In the genomic region with DNA sequence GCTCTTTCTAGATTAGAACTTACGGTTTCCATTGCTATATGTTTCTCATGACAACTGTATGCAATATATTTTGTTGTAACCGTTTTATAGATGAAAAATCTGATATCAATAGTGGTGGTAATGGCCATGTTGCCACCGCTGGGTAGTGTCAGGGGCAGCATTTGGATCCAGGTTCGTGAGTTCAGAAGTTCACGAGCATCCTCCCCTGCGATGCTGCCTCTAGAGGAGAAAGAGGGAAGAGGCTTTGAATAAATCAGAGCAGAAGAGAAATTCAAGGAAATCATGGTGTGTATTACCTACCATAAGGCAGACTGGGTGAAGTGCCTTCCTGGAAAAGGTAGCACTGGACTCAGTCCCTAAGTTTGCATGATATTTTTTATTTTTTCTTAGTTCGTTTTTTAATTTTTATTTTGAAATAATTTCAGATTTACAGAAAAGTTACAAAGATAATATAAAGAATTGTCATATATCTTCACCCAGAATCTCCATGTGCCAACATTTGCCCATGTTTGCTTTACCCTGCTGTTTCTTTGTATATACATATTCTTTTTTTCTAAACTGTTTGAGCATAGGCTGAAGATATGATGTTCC, we compare ENCODE assay signal across 8 cellular contexts. TPM values are rescaled to one million over a fixed set of nuclear protein-coding genes. Genes with fewer than 3 reads are reported as not detected.
DNase-seq lines count a peak whose midpoint lies in the region; ATAC-seq and TF ChIP-seq lines count a peak whose summit lies in the region.

No MANE protein-coding gene starts in this region.

- H3K27me3 ChIP-seq in GM06990 (replicated peaks; ENCODE audit: control insufficient read depth, insufficient read depth, low read length): peaks cover 3% of the 10 kb centered on the region

- H3K27ac Mint-ChIP-seq in WTC11: no peak overlapping the region

- H3K9me3 Mint-ChIP-seq in WTC11: no peaks in the 10 kb centered on the region

- no peaks in the 10 kb centered on the region for H3K36me3 ChIP-seq in GM06990 (ENCODE audit: control insufficient read depth, insufficient read depth, low read length)

- H3K27me3 Mint-ChIP-seq in WTC11 (ENCODE audit: low read depth): peaks cover 73% of the 10 kb centered on the region

- H3K4me3 ChIP-seq in AG04449 (ENCODE audit: low read depth, low read length): no peak overlapping the region
- H3K4me3 ChIP-seq in GM06990 (replicated peaks; ENCODE audit: low read depth, low read length): no peak overlapping the region

- POLR2A ChIA-PET in AG04449 (lab: Yijun Ruan, JAX) (no interaction called here), WTC11 (lab: Charles Lee) (no interaction called here)

- peak; percentile 10 for ATAC-seq in WTC11
- no peak for ATAC-seq in stimulated activated naive CD8-positive, alpha-beta T cell treated with anti-CD3 and anti-CD28 coated beads, Interleukin-15, Interleukin-2, amounts not matched to agents 100 U/mL and 50 U/mL, for 24 hours
- no peak for ATAC-seq in HG02970 (IDR thresholded peaks at IDR 0.05; ENCODE audit: low FRiP score, unreplicated experiment)
- ATAC-seq in GM21737 (IDR thresholded peaks at IDR 0.05; ENCODE audit: unreplicated experiment): no peak

- peaks cover 15% of the 10 kb centered on the region for H3K4me1 Mint-ChIP-seq in WTC11

- CTCF ChIA-PET in AG04449 (lab: Yijun Ruan, JAX): interaction anchor here (0.8 to 2.3 kb wide), 11 partner anchors 9 to 663 kb away, joined by 3 to 9 read pairs (median 3); no protein-coding TSS in a partner anchor
- CTCF ChIA-PET in WTC11 (lab: Charles Lee): interaction anchor here (1.1 kb wide), 1 partner anchor 338 kb away, joined by 3 read pairs; no protein-coding TSS in a partner anchor

- TF ChIP-seq CTCF in AG04449 (IDR thresholded peaks at IDR 0.05; ENCODE audit: insufficient read depth, low read length, missing control alignments) (peak; percentile 66), GM06990 (IDR thresholded peaks at IDR 0.05; ENCODE audit: insufficient read depth, low read length, poor library complexity, severe bottlenecking) (peak; percentile 77), WTC11 (IDR thresholded peaks at IDR 0.05) (peak; percentile 57)

- no peak overlapping the region for H3K4me3 Mint-ChIP-seq in WTC11

- DNase-seq in AG04449 (ENCODE audit: low read depth, low spot score): no peak
- DNase-seq in GM06990 (ENCODE audit: extremely low read depth, insufficient read length): no peak
- peak; percentile 47 for DNase-seq in NCI-H146 treated with DMSO at 0.1 percent for 48 hours (lab: John Stamatoyannopoulos, UW; ENCODE audit: unreplicated experiment)
- peak; percentile 54 for DNase-seq in WTC11 (ENCODE audit: low spot score)
- peak; percentile 31 for DNase-seq in glomerular visceral epithelial cell (ENCODE audit: extremely low spot score)
- peak; percentile 13 for DNase-seq in stimulated activated naive CD8-positive, alpha-beta T cell treated with anti-CD3 and anti-CD28 coated beads, Interleukin-15, Interleukin-2, amounts not matched to agents 100 U/mL and 50 U/mL, for 24 hours

- H3K36me3 Mint-ChIP-seq in WTC11: no peaks in the 10 kb centered on the region

TF ChIP-seq in WTC11, 78 proteins besides CTCF, POLR2A, EP300 and RAD21:
- TF ChIP-seq ETV6 (CRISPR knock-in tag; IDR thresholded peaks at IDR 0.05) (no peak), RORB (CRISPR knock-in tag; IDR thresholded peaks at IDR 0.05) (no peak), ZNF138 (CRISPR knock-in tag; conservative IDR thresholded peaks at IDR 0.05) (no peak), ZNF423 (CRISPR knock-in tag; IDR thresholded peaks at IDR 0.05) (no peak), EMX1 (CRISPR knock-in tag; IDR thresholded peaks at IDR 0.05) (no peak), TP53 (CRISPR knock-in tag; IDR thresholded peaks at IDR 0.05) (no peak), ZNF219 (CRISPR knock-in tag; IDR thresholded peaks at IDR 0.05; ENCODE audit: borderline replicate concordance) (no peak), NFE2L1 (CRISPR knock-in tag; IDR thresholded peaks at IDR 0.05) (no peak), ZNF425 (CRISPR knock-in tag; conservative IDR thresholded peaks at IDR 0.05) (no peak), FOXJ3 (CRISPR knock-in tag; IDR thresholded peaks at IDR 0.05; ENCODE audit: borderline replicate concordance) (no peak), ZNF263 (CRISPR knock-in tag; IDR thresholded peaks at IDR 0.05; ENCODE audit: low read depth) (no peak), CREB1 (CRISPR knock-in tag; IDR thresholded peaks at IDR 0.05) (no peak), ZNF121 (CRISPR knock-in tag; IDR thresholded peaks at IDR 0.05) (no peak), ZNF396 (CRISPR knock-in tag; IDR thresholded peaks at IDR 0.05; ENCODE audit: borderline replicate concordance) (no peak), ARID4B (CRISPR knock-in tag; IDR thresholded peaks at IDR 0.05; ENCODE audit: borderline replicate concordance) (no peak), PRRX2 (CRISPR knock-in tag; IDR thresholded peaks at IDR 0.05) (no peak), CREM (CRISPR knock-in tag; IDR thresholded peaks at IDR 0.05) (no peak)
- TF ChIP-seq, protein P1, sequence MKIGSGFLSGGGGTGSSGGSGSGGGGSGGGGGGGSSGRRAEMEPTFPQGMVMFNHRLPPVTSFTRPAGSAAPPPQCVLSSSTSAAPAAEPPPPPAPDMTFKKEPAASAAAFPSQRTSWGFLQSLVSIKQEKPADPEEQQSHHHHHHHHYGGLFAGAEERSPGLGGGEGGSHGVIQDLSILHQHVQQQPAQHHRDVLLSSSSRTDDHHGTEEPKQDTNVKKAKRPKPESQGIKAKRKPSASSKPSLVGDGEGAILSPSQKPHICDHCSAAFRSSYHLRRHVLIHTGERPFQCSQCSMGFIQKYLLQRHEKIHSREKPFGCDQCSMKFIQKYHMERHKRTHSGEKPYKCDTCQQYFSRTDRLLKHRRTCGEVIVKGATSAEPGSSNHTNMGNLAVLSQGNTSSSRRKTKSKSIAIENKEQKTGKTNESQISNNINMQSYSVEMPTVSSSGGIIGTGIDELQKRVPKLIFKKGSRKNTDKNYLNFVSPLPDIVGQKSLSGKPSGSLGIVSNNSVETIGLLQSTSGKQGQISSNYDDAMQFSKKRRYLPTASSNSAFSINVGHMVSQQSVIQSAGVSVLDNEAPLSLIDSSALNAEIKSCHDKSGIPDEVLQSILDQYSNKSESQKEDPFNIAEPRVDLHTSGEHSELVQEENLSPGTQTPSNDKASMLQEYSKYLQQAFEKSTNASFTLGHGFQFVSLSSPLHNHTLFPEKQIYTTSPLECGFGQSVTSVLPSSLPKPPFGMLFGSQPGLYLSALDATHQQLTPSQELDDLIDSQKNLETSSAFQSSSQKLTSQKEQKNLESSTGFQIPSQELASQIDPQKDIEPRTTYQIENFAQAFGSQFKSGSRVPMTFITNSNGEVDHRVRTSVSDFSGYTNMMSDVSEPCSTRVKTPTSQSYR (CRISPR knock-in tag; IDR thresholded peaks at IDR 0.05): no peak

RNA-seq across cellular contexts. Expression of gene ZBTB7C, which starts 3.3 kb away (rescaled TPM):
- total RNA-seq in WTC11 (2021): 0.39 to 0.60 TPM (median 0.48 TPM) in 3 replicates

Comparison
In these comparisons a context has a peak if more than half of its experiments do, and no peak if none do; other contexts are left out.
1. DNase-seq: peak in NCI-H146 treated with DMSO at 0.1 percent for 48 hours (single experiment), WTC11 (single experiment), glomerular visceral epithelial cell (single experiment) and stimulated activated naive CD8-positive, alpha-beta T cell treated with anti-CD3 and anti-CD28 coated beads, Interleukin-15, Interleukin-2, amounts not matched to agents 100 U/mL and 50 U/mL, for 24 hours (single experiment); none in AG04449 (single experiment) and GM06990 (single experiment).
2. Peak in every context shown above with its lines, with median percentiles within 50 percentile points of each other: CTCF ChIP-seq.